ENCODE assay signal across 1 cellular context in genomic region chr18:52060612-52061259, GRCh38.
TF ChIP-seq lines count a peak whose summit lies in the region.

No MANE protein-coding gene starts in this region.

TF ChIP-seq in HepG2, 621 proteins besides CTCF, POLR2A, EP300 and RAD21 (continued from another document and continues in another):
- TF ChIP-seq ZNF512 (CRISPR knock-in tag; IDR thresholded peaks at IDR 0.05) (no peak), HNF1B (CRISPR knock-in tag; IDR thresholded peaks at IDR 0.05) (no peak), PAF1 (CRISPR knock-in tag; IDR thresholded peaks at IDR 0.05) (no peak), TCF12 (IDR thresholded peaks at IDR 0.05) (no peak), TCF12 (CRISPR knock-in tag; IDR thresholded peaks at IDR 0.05) (no peak), ZNF891 (CRISPR knock-in tag; IDR thresholded peaks at IDR 0.05) (no peak), HNF1A (IDR thresholded peaks at IDR 0.05; ENCODE audit: low read depth) (no peak), HNF1A (CRISPR knock-in tag; IDR thresholded peaks at IDR 0.05; ENCODE audit: borderline replicate concordance) (no peak), ZNF296 (CRISPR knock-in tag; conservative IDR thresholded peaks at IDR 0.05) (no peak), PAXIP1 (CRISPR knock-in tag; conservative IDR thresholded peaks at IDR 0.05) (peak; percentile 44; the same call in 1 of the 2 replicates), ZNF446 (CRISPR knock-in tag; IDR thresholded peaks at IDR 0.05) (no peak), ZBTB25 (CRISPR knock-in tag; IDR thresholded peaks at IDR 0.05) (no peak), NFIB (CRISPR knock-in tag; IDR thresholded peaks at IDR 0.05; ENCODE audit: borderline replicate concordance) (no peak), PHF20 (CRISPR knock-in tag; IDR thresholded peaks at IDR 0.05) (no peak), GPN1 (CRISPR knock-in tag; IDR thresholded peaks at IDR 0.05; ENCODE audit: borderline replicate concordance) (no peak), NFRKB (IDR thresholded peaks at IDR 0.05) (no peak), TOPORS (CRISPR knock-in tag; IDR thresholded peaks at IDR 0.05) (no peak), ZNF367 (CRISPR knock-in tag; IDR thresholded peaks at IDR 0.05; ENCODE audit: borderline replicate concordance) (no peak), ZBTB46 (CRISPR knock-in tag; IDR thresholded peaks at IDR 0.05; ENCODE audit: borderline replicate concordance) (no peak), ZC3H13 (CRISPR knock-in tag; IDR thresholded peaks at IDR 0.05) (no peak), ZNF335 (CRISPR knock-in tag; IDR thresholded peaks at IDR 0.05) (no peak), HNRNPUL1 (IDR thresholded peaks at IDR 0.05; ENCODE audit: low read depth, low read length) (no peak), FUBP1 (CRISPR knock-in tag; IDR thresholded peaks at IDR 0.05; ENCODE audit: borderline replicate concordance) (no peak), GLI4 (CRISPR knock-in tag; IDR thresholded peaks at IDR 0.05; ENCODE audit: borderline replicate concordance) (no peak), ZNF558 (CRISPR knock-in tag; IDR thresholded peaks at IDR 0.05; ENCODE audit: borderline replicate concordance) (no peak), IRF1 (CRISPR knock-in tag; IDR thresholded peaks at IDR 0.05; ENCODE audit: low read depth) (no peak), CEBPZ (IDR thresholded peaks at IDR 0.05; ENCODE audit: low read length) (no peak)
